Comparison of ENCODE assay signal across 8 cellular contexts in the genomic region with DNA sequence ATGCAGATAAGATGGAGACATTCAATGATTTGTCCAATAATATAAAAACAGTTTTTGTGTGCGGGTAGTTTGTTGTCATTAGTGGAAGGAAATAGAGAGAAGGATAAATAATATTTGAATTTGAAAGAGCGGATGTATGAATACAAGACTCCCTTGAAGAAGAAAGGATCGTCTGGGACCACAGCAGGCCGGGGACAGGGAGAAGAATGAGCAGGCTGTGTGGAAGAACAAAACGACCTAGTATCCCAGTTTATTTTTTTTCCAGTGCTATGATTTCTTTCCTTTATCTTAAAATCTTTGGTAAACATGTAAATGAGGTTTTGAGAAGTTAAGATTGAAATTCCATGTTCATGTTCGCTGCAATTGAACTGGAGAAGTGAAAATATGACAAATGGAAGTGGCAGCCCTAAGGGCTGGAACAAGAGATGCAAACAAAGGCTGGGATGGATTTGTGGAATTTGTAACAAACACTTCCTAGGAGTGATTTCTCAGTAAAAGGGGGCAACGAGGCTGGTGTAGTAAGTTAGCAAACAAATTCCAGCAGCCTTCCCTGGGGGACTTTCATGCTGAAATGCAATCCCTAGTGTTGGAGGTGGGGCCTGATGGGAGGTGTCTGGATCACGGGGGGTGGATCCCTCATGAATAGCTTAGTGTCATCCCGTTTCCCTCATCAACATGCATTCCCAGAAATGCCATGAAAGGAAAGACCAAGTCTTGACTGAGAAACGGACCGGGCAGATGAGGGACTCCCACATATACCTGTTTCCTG. TPM values are rescaled to one million over a fixed set of nuclear protein-coding genes. Genes with fewer than 3 reads are reported as not detected.
A peak's percentile ranks its signal among the peaks of the same experiment; 100 is the strongest.
DNase-seq lines count a peak whose midpoint lies in the region; ATAC-seq and TF ChIP-seq lines count a peak whose summit lies in the region.

No MANE protein-coding gene starts in this region.

- H3K27me3 Mint-ChIP-seq in natural killer cell (ENCODE audit: low read depth in 2 of 2): no peaks in the 10 kb centered on the region
- no peaks in the 10 kb centered on the region for H3K27me3 Mint-ChIP-seq in natural killer cell treated with Interleukin-12 subunit alpha and Interleukin-12 subunit beta and Interleukin-15 and Interleukin-18, amount 100 ng/mL, for 72 hours

- no peak overlapping the region for H3K9ac ChIP-seq in endocrine pancreas (ENCODE audit: control insufficient read depth, insufficient read depth, low read length)

- no peak for TF ChIP-seq POLR2A in lower leg skin (IDR thresholded peaks at IDR 0.05)

- H3K4me3 ChIP-seq in endocrine pancreas (ENCODE audit: control insufficient read depth, insufficient read depth, low read length) (peak overlapping the region; percentile 32), lower leg skin (ENCODE audit: low read depth, poor library complexity, severe bottlenecking) (peak overlapping the region; percentile 12), thoracic aorta (peak overlapping the region; percentile 72)

- 6 to 12% methylated on average over 11 of the region's 11 CpGs for WGBS in lower leg skin, 2 donors

- H3K27me3 ChIP-seq in endocrine pancreas (ENCODE audit: control insufficient read depth, insufficient read depth, low read length) (peaks cover 5% of the 10 kb centered on the region), thoracic aorta (replicated peaks; ENCODE audit: insufficient read depth) (no peaks in the 10 kb centered on the region)

- no peaks in the 10 kb centered on the region for H3K36me3 ChIP-seq in endocrine pancreas (ENCODE audit: control insufficient read depth, insufficient read depth, low read length)
- H3K36me3 ChIP-seq in thoracic aorta: no peaks in the 10 kb centered on the region

- intact Hi-C loops in natural killer cell (cut with micrococcal nuclease): loop anchor here (5.0 kb wide), 1 partner anchor 797 kb away; no protein-coding TSS in a partner anchor
- intact Hi-C loops in lower leg skin (cut with DNase I; ENCODE audit: low total_unique reads): no loop called here

- no peak overlapping the region for H3K4me3 Mint-ChIP-seq in natural killer cell
- no peak overlapping the region for H3K4me3 Mint-ChIP-seq in natural killer cell treated with Interleukin-12 subunit alpha and Interleukin-12 subunit beta and Interleukin-15 and Interleukin-18, amount 100 ng/mL, for 72 hours

- H3K4me1 Mint-ChIP-seq in natural killer cell: peaks cover 45 to 49% of the 10 kb centered on the region in 2 donors
- peaks cover 45 to 51% of the 10 kb centered on the region in 2 donors for H3K4me1 Mint-ChIP-seq in natural killer cell treated with Interleukin-12 subunit alpha and Interleukin-12 subunit beta and Interleukin-15 and Interleukin-18, amount 100 ng/mL, for 72 hours (ENCODE audit: low read depth in 2 of 2)

- no peaks in the 10 kb centered on the region for H3K36me3 Mint-ChIP-seq in natural killer cell
- H3K36me3 Mint-ChIP-seq in natural killer cell treated with Interleukin-12 subunit alpha and Interleukin-12 subunit beta and Interleukin-15 and Interleukin-18, amount 100 ng/mL, for 72 hours: peaks cover 7% of the 10 kb centered on the region

- no peak for TF ChIP-seq CTCF in natural killer cell (IDR thresholded peaks at IDR 0.05)
- TF ChIP-seq CTCF in lower leg skin (IDR thresholded peaks at IDR 0.05): no peak
- no peak for TF ChIP-seq CTCF in thoracic aorta (IDR thresholded peaks at IDR 0.05)

- peak overlapping the region; percentile 65 to 81 for H3K27ac ChIP-seq in thoracic aorta

- DNase-seq in natural killer cell (no peak), lower leg skin (ENCODE audit: low spot score in 2 of 2) (peak; percentile 93 to 96), thoracic aorta (ENCODE audit: low spot score) (no peak), DMS53 treated with DMSO at 0.1 percent for 48 hours (lab: John Stamatoyannopoulos, UW; ENCODE audit: unreplicated experiment) (no peak), NCI-H1694 treated with DMSO at 0.1 percent for 48 hours (lab: John Stamatoyannopoulos, UW) (no peak)
- DNase-seq in natural killer cell treated with Interleukin-12 subunit alpha and Interleukin-12 subunit beta and Interleukin-15 and Interleukin-18, amount 100 ng/mL, for 72 hours (ENCODE audit: low spot score): no peak

- peak overlapping the region; percentile 80 to 90 for H3K27ac Mint-ChIP-seq in natural killer cell
- peak overlapping the region in 1 of 2 donors; percentile 78 for H3K27ac Mint-ChIP-seq in natural killer cell treated with Interleukin-12 subunit alpha and Interleukin-12 subunit beta and Interleukin-15 and Interleukin-18, amount 100 ng/mL, for 72 hours

- H3K9me3 ChIP-seq in endocrine pancreas (ENCODE audit: control insufficient read depth, low read length): no peaks in the 10 kb centered on the region
- H3K9me3 ChIP-seq in thoracic aorta: no peaks in the 10 kb centered on the region

- H3K4me1 ChIP-seq in endocrine pancreas (ENCODE audit: control insufficient read depth, insufficient read depth, low read length) (no peaks in the 10 kb centered on the region), thoracic aorta (ENCODE audit: control insufficient read depth in 1 of 2, low read depth in 2 of 2) (peaks cover 3 to 19% of the 10 kb centered on the region in 2 donors)

- ATAC-seq in natural killer cell (no peak), thoracic aorta (ENCODE audit: insufficient number of reproducible peaks, low FRiP score, low read depth) (peak; percentile 57), GM21786 (IDR thresholded peaks at IDR 0.05; ENCODE audit: unreplicated experiment) (no peak)
- no peak for ATAC-seq in natural killer cell treated with Interleukin-12 subunit alpha and Interleukin-12 subunit beta and Interleukin-15 and Interleukin-18, amount 100 ng/mL, for 72 hours

- no peaks in the 10 kb centered on the region for H3K9me3 Mint-ChIP-seq in natural killer cell
- H3K9me3 Mint-ChIP-seq in natural killer cell treated with Interleukin-12 subunit alpha and Interleukin-12 subunit beta and Interleukin-15 and Interleukin-18, amount 100 ng/mL, for 72 hours: no peaks in the 10 kb centered on the region

RNA-seq across cellular contexts. Expression of a gene that starts 10.2 kb away (rescaled TPM):
- total RNA-seq in natural killer cell (100 to 1,000 TPM; 141 to 218 (median 151) TPM), lower leg skin (10 to 100 TPM; 47.0 to 72.0 (median 50.8) TPM), thoracic aorta (100 to 1,000 TPM in 1 of 2 donors, 10 to 100 TPM in 1; 65.4 to 182 TPM)
- total RNA-seq in natural killer cell treated with Interleukin-12 subunit alpha and Interleukin-12 subunit beta and Interleukin-15 and Interleukin-18, amount 100 ng/mL, for 72 hours: 100 to 1,000 TPM; 186 to 228 TPM

Comparison
In these comparisons a context has a peak if more than half of its experiments do, and no peak if none do; other contexts are left out.
1. DNase-seq: peak in lower leg skin (2 of 2); none in natural killer cell (single experiment), natural killer cell treated with Interleukin-12 subunit alpha and Interleukin-12 subunit beta and Interleukin-15 and Interleukin-18, amount 100 ng/mL, for 72 hours (single experiment), thoracic aorta (single experiment), DMS53 treated with DMSO at 0.1 percent for 48 hours (single experiment) and NCI-H1694 treated with DMSO at 0.1 percent for 48 hours (single experiment).
2. H3K4me3 ChIP-seq: peak in every context shown above with its lines; median percentile 72 in thoracic aorta; 32 in endocrine pancreas; 12 in lower leg skin.